Comparison of ENCODE assay signal across 1 cellular context in the genomic region with DNA sequence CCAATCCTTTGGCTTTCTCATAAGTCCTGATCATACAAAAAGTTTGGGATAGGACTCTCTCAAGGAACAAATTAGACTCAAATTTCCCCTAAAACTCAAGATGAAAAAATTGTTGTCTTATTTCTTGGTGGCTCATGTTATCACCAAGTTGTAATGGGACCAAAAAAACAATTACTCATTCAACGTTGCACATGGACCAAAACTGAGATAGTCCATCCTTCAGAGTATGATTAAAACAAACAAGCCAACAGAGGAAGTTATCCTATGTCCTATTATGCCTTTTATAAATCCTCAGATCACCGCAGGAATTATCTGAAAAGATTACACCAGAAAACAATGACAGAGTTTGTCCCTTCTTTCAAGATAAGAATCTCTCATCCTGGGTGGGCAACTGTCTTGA.
TF ChIP-seq lines count a peak whose summit lies in the region.

No MANE protein-coding gene starts in this region.

TF ChIP-seq in HepG2, 621 proteins besides CTCF, POLR2A, EP300 and RAD21 (continued from another document):
- TF ChIP-seq, protein P1, sequence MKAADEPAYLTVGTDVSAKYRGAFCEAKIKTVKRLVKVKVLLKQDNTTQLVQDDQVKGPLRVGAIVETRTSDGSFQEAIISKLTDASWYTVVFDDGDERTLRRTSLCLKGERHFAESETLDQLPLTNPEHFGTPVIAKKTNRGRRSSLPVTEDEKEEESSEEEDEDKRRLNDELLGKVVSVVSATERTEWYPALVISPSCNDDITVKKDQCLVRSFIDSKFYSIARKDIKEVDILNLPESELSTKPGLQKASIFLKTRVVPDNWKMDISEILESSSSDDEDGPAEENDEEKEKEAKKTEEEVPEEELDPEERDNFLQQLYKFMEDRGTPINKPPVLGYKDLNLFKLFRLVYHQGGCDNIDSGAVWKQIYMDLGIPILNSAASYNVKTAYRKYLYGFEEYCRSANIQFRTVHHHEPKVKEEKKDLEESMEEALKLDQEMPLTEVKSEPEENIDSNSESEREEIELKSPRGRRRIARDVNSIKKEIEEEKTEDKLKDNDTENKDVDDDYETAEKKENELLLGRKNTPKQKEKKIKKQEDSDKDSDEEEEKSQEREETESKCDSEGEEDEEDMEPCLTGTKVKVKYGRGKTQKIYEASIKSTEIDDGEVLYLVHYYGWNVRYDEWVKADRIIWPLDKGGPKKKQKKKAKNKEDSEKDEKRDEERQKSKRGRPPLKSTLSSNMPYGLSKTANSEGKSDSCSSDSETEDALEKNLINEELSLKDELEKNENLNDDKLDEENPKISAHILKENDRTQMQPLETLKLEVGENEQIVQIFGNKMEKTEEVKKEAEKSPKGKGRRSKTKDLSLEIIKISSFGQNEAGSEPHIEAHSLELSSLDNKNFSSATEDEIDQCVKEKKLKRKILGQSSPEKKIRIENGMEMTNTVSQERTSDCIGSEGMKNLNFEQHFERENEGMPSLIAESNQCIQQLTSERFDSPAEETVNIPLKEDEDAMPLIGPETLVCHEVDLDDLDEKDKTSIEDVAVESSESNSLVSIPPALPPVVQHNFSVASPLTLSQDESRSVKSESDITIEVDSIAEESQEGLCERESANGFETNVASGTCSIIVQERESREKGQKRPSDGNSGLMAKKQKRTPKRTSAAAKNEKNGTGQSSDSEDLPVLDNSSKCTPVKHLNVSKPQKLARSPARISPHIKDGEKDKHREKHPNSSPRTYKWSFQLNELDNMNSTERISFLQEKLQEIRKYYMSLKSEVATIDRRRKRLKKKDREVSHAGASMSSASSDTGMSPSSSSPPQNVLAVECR (CRISPR knock-in tag; IDR thresholded peaks at IDR 0.05; ENCODE audit: borderline replicate concordance): no peak
- TF ChIP-seq SRF (IDR thresholded peaks at IDR 0.05; ENCODE audit: low read depth, low read length): no peak
- no peak for TF ChIP-seq ZMYM4 (CRISPR knock-in tag; IDR thresholded peaks at IDR 0.05)
- TF ChIP-seq IKZF1 (IDR thresholded peaks at IDR 0.05): no peak
- TF ChIP-seq YY1 (IDR thresholded peaks at IDR 0.05; ENCODE audit: insufficient read depth, insufficient replicate concordance, low read depth, low read length): no peak
- TF ChIP-seq NFYB (CRISPR knock-in tag; IDR thresholded peaks at IDR 0.05): no peak
- TF ChIP-seq NR3C1 (CRISPR knock-in tag; IDR thresholded peaks at IDR 0.05): no peak
- TF ChIP-seq, protein P2, sequence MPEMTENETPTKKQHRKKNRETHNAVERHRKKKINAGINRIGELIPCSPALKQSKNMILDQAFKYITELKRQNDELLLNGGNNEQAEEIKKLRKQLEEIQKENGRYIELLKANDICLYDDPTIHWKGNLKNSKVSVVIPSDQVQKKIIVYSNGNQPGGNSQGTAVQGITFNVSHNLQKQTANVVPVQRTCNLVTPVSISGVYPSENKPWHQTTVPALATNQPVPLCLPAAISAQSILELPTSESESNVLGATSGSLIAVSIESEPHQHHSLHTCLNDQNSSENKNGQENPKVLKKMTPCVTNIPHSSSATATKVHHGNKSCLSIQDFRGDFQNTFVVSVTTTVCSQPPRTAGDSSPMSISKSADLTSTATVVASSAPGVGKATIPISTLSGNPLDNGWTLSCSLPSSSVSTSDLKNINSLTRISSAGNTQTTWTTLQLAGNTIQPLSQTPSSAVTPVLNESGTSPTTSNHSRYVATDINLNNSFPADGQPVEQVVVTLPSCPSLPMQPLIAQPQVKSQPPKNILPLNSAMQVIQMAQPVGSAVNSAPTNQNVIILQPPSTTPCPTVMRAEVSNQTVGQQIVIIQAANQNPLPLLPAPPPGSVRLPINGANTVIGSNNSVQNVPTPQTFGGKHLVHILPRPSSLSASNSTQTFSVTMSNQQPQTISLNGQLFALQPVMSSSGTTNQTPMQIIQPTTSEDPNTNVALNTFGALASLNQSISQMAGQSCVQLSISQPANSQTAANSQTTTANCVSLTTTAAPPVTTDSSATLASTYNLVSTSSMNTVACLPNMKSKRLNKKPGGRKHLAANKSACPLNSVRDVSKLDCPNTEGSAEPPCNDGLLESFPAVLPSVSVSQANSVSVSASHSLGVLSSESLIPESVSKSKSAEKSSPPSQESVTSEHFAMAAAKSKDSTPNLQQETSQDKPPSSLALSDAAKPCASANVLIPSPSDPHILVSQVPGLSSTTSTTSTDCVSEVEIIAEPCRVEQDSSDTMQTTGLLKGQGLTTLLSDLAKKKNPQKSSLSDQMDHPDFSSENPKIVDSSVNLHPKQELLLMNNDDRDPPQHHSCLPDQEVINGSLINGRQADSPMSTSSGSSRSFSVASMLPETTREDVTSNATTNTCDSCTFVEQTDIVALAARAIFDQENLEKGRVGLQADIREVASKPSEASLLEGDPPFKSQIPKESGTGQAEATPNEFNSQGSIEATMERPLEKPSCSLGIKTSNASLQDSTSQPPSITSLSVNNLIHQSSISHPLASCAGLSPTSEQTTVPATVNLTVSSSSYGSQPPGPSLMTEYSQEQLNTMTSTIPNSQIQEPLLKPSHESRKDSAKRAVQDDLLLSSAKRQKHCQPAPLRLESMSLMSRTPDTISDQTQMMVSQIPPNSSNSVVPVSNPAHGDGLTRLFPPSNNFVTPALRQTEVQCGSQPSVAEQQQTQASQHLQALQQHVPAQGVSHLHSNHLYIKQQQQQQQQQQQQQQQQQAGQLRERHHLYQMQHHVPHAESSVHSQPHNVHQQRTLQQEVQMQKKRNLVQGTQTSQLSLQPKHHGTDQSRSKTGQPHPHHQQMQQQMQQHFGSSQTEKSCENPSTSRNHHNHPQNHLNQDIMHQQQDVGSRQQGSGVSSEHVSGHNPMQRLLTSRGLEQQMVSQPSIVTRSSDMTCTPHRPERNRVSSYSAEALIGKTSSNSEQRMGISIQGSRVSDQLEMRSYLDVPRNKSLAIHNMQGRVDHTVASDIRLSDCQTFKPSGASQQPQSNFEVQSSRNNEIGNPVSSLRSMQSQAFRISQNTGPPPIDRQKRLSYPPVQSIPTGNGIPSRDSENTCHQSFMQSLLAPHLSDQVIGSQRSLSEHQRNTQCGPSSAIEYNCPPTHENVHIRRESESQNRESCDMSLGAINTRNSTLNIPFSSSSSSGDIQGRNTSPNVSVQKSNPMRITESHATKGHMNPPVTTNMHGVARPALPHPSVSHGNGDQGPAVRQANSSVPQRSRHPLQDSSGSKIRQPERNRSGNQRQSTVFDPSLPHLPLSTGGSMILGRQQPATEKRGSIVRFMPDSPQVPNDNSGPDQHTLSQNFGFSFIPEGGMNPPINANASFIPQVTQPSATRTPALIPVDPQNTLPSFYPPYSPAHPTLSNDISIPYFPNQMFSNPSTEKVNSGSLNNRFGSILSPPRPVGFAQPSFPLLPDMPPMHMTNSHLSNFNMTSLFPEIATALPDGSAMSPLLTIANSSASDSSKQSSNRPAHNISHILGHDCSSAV (CRISPR knock-in tag; IDR thresholded peaks at IDR 0.05; ENCODE audit: borderline replicate concordance): no peak
- no peak for TF ChIP-seq GATAD2A (CRISPR knock-in tag; IDR thresholded peaks at IDR 0.05)
- no peak for TF ChIP-seq MED8 (CRISPR knock-in tag; IDR thresholded peaks at IDR 0.05; ENCODE audit: insufficient replicate concordance)
- TF ChIP-seq, protein P3, sequence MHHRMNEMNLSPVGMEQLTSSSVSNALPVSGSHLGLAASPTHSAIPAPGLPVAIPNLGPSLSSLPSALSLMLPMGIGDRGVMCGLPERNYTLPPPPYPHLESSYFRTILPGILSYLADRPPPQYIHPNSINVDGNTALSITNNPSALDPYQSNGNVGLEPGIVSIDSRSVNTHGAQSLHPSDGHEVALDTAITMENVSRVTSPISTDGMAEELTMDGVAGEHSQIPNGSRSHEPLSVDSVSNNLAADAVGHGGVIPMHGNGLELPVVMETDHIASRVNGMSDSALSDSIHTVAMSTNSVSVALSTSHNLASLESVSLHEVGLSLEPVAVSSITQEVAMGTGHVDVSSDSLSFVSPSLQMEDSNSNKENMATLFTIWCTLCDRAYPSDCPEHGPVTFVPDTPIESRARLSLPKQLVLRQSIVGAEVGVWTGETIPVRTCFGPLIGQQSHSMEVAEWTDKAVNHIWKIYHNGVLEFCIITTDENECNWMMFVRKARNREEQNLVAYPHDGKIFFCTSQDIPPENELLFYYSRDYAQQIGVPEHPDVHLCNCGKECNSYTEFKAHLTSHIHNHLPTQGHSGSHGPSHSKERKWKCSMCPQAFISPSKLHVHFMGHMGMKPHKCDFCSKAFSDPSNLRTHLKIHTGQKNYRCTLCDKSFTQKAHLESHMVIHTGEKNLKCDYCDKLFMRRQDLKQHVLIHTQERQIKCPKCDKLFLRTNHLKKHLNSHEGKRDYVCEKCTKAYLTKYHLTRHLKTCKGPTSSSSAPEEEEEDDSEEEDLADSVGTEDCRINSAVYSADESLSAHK (CRISPR knock-in tag; IDR thresholded peaks at IDR 0.05; ENCODE audit: borderline replicate concordance): no peak
- TF ChIP-seq, protein P4, sequence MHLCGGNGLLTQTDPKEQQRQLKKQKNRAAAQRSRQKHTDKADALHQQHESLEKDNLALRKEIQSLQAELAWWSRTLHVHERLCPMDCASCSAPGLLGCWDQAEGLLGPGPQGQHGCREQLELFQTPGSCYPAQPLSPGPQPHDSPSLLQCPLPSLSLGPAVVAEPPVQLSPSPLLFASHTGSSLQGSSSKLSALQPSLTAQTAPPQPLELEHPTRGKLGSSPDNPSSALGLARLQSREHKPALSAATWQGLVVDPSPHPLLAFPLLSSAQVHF (CRISPR knock-in tag; IDR thresholded peaks at IDR 0.05): no peak
- no peak for TF ChIP-seq ZNF101 (CRISPR knock-in tag; IDR thresholded peaks at IDR 0.05; ENCODE audit: borderline replicate concordance, low read depth)
- no peak for TF ChIP-seq DNMT1 (CRISPR knock-in tag; IDR thresholded peaks at IDR 0.05)
